Comparison of ENCODE assay signal across 1 cellular context in genomic region chr6:2197177-2197671, GRCh38.
TF ChIP-seq lines count a peak whose summit lies in the region.

No MANE protein-coding gene starts in this region.

TF ChIP-seq in IMR-90, 13 proteins besides CTCF, POLR2A, EP300 and RAD21:
- TF ChIP-seq RFX5 (IDR thresholded peaks at IDR 0.05; ENCODE audit: low read depth, low read length) (no peak), MAFK (IDR thresholded peaks at IDR 0.05; ENCODE audit: low read depth, low read length) (no peak), MXI1 (IDR thresholded peaks at IDR 0.05; ENCODE audit: borderline replicate concordance, low read depth, low read length) (no peak)
